1 cellular context compared by ENCODE assay signal in the genomic region with DNA sequence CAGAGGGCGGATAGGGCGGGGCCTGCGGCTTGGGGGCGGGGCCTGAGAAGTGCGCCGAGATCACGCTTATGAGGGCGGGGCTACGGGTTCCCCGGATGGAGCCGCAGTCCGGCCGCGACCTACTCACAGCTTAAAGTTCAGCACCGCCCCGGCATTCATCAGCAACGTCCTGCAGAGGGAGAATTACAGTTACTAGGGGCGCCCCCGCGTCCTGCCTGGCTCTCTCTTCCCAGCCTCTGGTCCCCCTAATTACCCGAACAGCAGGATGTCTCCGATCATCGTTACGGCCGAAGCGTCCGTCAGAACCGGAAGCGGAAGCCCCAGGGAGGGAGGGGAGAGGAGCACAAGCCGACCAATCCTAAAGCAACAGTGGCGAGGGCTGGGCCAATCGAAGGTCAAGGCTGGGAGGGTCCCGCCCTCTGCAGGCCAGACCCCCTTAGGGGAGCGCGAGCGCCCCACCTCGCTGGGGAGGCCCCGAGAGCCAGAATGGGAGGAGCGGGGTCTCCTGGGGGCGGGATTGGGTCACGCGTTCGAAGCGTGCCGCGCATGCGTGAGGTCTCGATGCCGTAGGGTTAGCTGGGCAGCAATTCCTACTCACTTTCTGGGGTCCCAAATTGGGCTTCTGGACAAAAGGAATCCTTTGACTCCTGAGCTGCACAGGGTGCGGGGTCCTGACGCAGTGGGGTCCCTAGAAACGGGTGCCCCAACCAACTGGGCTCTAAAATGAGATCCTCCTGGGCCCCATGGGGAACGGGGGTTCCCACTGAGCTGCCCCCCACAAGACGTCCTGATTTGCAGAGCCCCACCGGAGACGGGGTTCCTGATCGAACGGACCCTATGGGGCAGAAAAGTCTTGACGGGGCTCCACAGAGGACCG.
TF ChIP-seq lines count a peak whose summit lies in the region.

Gene SMIM7, minus strand, starts transcription at position 313 of the 877 bp plus-strand sequence. Its CDS starts 34 bp downstream, at position 279.

TF ChIP-seq in HepG2, 621 proteins besides CTCF, POLR2A, EP300 and RAD21 (continued from another document and continues in another):
- TF ChIP-seq ESRRA (CRISPR knock-in tag; IDR thresholded peaks at IDR 0.05; ENCODE audit: low read depth) (0 out of 2 replicates have a peak, but pooled peaks have one; percentile 21), ZNF317 (CRISPR knock-in tag; IDR thresholded peaks at IDR 0.05) (0 out of 2 replicates have a peak, but pooled peaks have one; percentile 34), ZNF343 (CRISPR knock-in tag; IDR thresholded peaks at IDR 0.05) (peak; percentile 82; the same call in 1 of the 2 replicates), PRPF4 (IDR thresholded peaks at IDR 0.05; ENCODE audit: low read depth, low read length, poor library complexity, severe bottlenecking) (no peak), ZFX (CRISPR knock-in tag; IDR thresholded peaks at IDR 0.05; ENCODE audit: low read depth) (peak; percentile 85), ZNF205 (CRISPR knock-in tag; IDR thresholded peaks at IDR 0.05) (peak; percentile 70), SALL1 (CRISPR knock-in tag; IDR thresholded peaks at IDR 0.05) (peak; percentile 75), PITX1 (CRISPR knock-in tag; IDR thresholded peaks at IDR 0.05) (no peak), PAWR (CRISPR knock-in tag; IDR thresholded peaks at IDR 0.05; ENCODE audit: borderline replicate concordance) (no peak), MAFF (IDR thresholded peaks at IDR 0.05; ENCODE audit: low read depth, low read length) (no peak), ZSCAN20 (CRISPR knock-in tag; IDR thresholded peaks at IDR 0.05; ENCODE audit: borderline replicate concordance) (0 out of 2 replicates have a peak, but pooled peaks have one; percentile 69), PRDM10 (CRISPR knock-in tag; IDR thresholded peaks at IDR 0.05; ENCODE audit: low read depth) (no peak), ZNF431 (CRISPR knock-in tag; IDR thresholded peaks at IDR 0.05; ENCODE audit: borderline replicate concordance, low read depth) (no peak), ZFAT (CRISPR knock-in tag; conservative IDR thresholded peaks at IDR 0.05) (no peak), TCF12 (IDR thresholded peaks at IDR 0.05) (no peak), TCF12 (CRISPR knock-in tag; IDR thresholded peaks at IDR 0.05) (no peak), ZNF761 (CRISPR knock-in tag; conservative IDR thresholded peaks at IDR 0.05) (peak; percentile 56; the same call in 1 of the 2 replicates), SAP130 (CRISPR knock-in tag; IDR thresholded peaks at IDR 0.05; ENCODE audit: low read depth) (peak; percentile 88), TAF1 (CRISPR knock-in tag; IDR thresholded peaks at IDR 0.05) (peak; percentile 83; the same call in 1 of the 2 replicates), ZNF83 (CRISPR knock-in tag; IDR thresholded peaks at IDR 0.05; ENCODE audit: borderline replicate concordance) (no peak), KAT2B (IDR thresholded peaks at IDR 0.05; ENCODE audit: borderline replicate concordance, low read depth, low read length) (no peak), ZNF33A (CRISPR knock-in tag; IDR thresholded peaks at IDR 0.05; ENCODE audit: borderline replicate concordance) (no peak), ZNF543 (CRISPR knock-in tag; IDR thresholded peaks at IDR 0.05) (0 out of 2 replicates have a peak, but pooled peaks have one; percentile 58), AKAP8 (CRISPR knock-in tag; IDR thresholded peaks at IDR 0.05) (no peak; the same call in 1 of the 2 replicates), ZNF224 (CRISPR knock-in tag; IDR thresholded peaks at IDR 0.05) (no peak), ZMYM2 (CRISPR knock-in tag; IDR thresholded peaks at IDR 0.05) (no peak), ZNF503 (CRISPR knock-in tag; IDR thresholded peaks at IDR 0.05) (no peak), PREB (CRISPR knock-in tag; IDR thresholded peaks at IDR 0.05) (no peak), CBX2 (IDR thresholded peaks at IDR 0.05; ENCODE audit: low read depth, low read length) (no peak), CBX2 (CRISPR knock-in tag; IDR thresholded peaks at IDR 0.05; ENCODE audit: low read depth) (no peak), HCFC1 (IDR thresholded peaks at IDR 0.05; ENCODE audit: low read depth, low read length) (peak; percentile 27; the same call in 1 of the 2 replicates), HNRNPLL (IDR thresholded peaks at IDR 0.05; ENCODE audit: low read depth, low read length, poor library complexity, severe bottlenecking) (peak; percentile 78), U2AF1 (optimal IDR thresholded peaks at IDR 0.05; ENCODE audit: low read depth, low read length) (no peak), CBFB (CRISPR knock-in tag; IDR thresholded peaks at IDR 0.05) (peak; percentile 21; the same call in 1 of the 2 replicates), ELF1 (CRISPR knock-in tag; IDR thresholded peaks at IDR 0.05) (peak; percentile 98), JUNB (CRISPR knock-in tag; IDR thresholded peaks at IDR 0.05; ENCODE audit: borderline replicate concordance) (no peak), ARNT2 (CRISPR knock-in tag; IDR thresholded peaks at IDR 0.05; ENCODE audit: low read depth) (peak; percentile 56), ZNF280B (CRISPR knock-in tag; IDR thresholded peaks at IDR 0.05; ENCODE audit: borderline replicate concordance) (no peak), HMGA1 (CRISPR knock-in tag; conservative IDR thresholded peaks at IDR 0.05) (no peak), ZNF235 (CRISPR knock-in tag; IDR thresholded peaks at IDR 0.05; ENCODE audit: borderline replicate concordance) (no peak), ZFP37 (CRISPR knock-in tag; IDR thresholded peaks at IDR 0.05; ENCODE audit: borderline replicate concordance) (0 out of 2 replicates have a peak, but pooled peaks have one; percentile 58), ZSCAN9 (CRISPR knock-in tag; IDR thresholded peaks at IDR 0.05; ENCODE audit: borderline replicate concordance) (peak; percentile 85; the same call in 1 of the 2 replicates), ZNF589 (CRISPR knock-in tag; conservative IDR thresholded peaks at IDR 0.05) (no peak; the same call in 1 of the 2 replicates)
- TF ChIP-seq, protein P1, sequence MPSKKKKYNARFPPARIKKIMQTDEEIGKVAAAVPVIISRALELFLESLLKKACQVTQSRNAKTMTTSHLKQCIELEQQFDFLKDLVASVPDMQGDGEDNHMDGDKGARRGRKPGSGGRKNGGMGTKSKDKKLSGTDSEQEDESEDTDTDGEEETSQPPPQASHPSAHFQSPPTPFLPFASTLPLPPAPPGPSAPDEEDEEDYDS (CRISPR knock-in tag; IDR thresholded peaks at IDR 0.05) = peak; percentile 85
- TF ChIP-seq, protein P2, sequence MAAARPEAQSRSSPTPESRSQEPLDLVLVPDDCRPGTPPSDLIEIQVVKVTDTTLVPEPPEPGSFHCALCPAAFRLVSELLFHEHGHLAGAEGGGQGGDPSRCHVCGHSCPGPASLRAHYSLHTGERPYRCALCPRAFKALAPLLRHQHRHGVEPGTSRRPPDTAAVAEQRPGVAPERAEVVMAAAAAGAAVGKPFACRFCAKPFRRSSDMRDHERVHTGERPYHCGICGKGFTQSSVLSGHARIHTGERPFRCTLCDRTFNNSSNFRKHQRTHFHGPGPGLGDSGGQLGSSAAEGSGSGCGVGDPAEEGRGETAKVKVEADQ (CRISPR knock-in tag; IDR thresholded peaks at IDR 0.05; ENCODE audit: borderline replicate concordance) = no peak
- TF ChIP-seq, protein P3, sequence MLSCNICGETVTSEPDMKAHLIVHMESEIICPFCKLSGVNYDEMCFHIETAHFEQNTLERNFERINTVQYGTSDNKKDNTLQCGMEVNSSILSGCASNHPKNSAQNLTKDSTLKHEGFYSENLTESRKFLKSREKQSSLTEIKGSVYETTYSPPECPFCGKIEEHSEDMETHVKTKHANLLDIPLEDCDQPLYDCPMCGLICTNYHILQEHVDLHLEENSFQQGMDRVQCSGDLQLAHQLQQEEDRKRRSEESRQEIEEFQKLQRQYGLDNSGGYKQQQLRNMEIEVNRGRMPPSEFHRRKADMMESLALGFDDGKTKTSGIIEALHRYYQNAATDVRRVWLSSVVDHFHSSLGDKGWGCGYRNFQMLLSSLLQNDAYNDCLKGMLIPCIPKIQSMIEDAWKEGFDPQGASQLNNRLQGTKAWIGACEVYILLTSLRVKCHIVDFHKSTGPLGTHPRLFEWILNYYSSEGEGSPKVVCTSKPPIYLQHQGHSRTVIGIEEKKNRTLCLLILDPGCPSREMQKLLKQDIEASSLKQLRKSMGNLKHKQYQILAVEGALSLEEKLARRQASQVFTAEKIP (CRISPR knock-in tag; IDR thresholded peaks at IDR 0.05; ENCODE audit: borderline replicate concordance) = no peak
- TF ChIP-seq, protein P4, sequence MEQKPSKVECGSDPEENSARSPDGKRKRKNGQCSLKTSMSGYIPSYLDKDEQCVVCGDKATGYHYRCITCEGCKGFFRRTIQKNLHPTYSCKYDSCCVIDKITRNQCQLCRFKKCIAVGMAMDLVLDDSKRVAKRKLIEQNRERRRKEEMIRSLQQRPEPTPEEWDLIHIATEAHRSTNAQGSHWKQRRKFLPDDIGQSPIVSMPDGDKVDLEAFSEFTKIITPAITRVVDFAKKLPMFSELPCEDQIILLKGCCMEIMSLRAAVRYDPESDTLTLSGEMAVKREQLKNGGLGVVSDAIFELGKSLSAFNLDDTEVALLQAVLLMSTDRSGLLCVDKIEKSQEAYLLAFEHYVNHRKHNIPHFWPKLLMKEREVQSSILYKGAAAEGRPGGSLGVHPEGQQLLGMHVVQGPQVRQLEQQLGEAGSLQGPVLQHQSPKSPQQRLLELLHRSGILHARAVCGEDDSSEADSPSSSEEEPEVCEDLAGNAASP (CRISPR knock-in tag; IDR thresholded peaks at IDR 0.05; ENCODE audit: borderline replicate concordance) = 0 out of 2 replicates have a peak, but pooled peaks have one; percentile 39
- TF ChIP-seq, protein P5, sequence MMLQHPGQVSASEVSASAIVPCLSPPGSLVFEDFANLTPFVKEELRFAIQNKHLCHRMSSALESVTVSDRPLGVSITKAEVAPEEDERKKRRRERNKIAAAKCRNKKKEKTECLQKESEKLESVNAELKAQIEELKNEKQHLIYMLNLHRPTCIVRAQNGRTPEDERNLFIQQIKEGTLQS (CRISPR knock-in tag; IDR thresholded peaks at IDR 0.05) = no peak
- TF ChIP-seq, protein P6, sequence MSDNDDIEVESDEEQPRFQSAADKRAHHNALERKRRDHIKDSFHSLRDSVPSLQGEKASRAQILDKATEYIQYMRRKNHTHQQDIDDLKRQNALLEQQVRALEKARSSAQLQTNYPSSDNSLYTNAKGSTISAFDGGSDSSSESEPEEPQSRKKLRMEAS (IDR thresholded peaks at IDR 0.05) = peak; percentile 90
